7 cellular contexts compared by ENCODE assay signal in genomic region chr17:76506408-76507328, GRCh38. TPM values are rescaled to one million over a fixed set of nuclear protein-coding genes. Genes with fewer than 3 reads are reported as not detected.
DNase-seq lines count a peak whose midpoint lies in the region; ATAC-seq and TF ChIP-seq lines count a peak whose summit lies in the region.

No MANE protein-coding gene starts in this region.

- peak; percentile 92 to 93 for ATAC-seq in activated T-cell treated with anti-CD3 and anti-CD28 coated beads, Interleukin-2, amount 50 U/mL, for 4 hours

- TF ChIP-seq POLR2A in Peyer's patch (IDR thresholded peaks at IDR 0.05), result no peak

- H3K4me1 Mint-ChIP-seq in activated T-cell treated with anti-CD3 and anti-CD28 coated beads, Interleukin-2, amount 50 U/mL, for 4 hours (ENCODE audit: low read depth), result peaks cover 24% of the 10 kb centered on the region
- H3K4me1 Mint-ChIP-seq in nephron progenitor cell, result peaks cover 33% of the 10 kb centered on the region
- H3K4me1 Mint-ChIP-seq in stimulated activated naive CD8-positive, alpha-beta T cell treated with anti-CD3 and anti-CD28 coated beads, Interleukin-15, Interleukin-2, amounts not matched to agents 100 ng/mL and 50 ng/mL, for 24 hours (ENCODE audit: low read depth), result peaks cover 19% of the 10 kb centered on the region

- TF ChIP-seq EP300 in Ishikawa (IDR thresholded peaks at IDR 0.05; ENCODE audit: borderline replicate concordance), result no peak

- no peaks in the 10 kb centered on the region for H3K9me3 Mint-ChIP-seq in activated T-cell treated with anti-CD3 and anti-CD28 coated beads, Interleukin-2, amount 50 U/mL, for 4 hours
- H3K9me3 Mint-ChIP-seq in nephron progenitor cell, result no peaks in the 10 kb centered on the region
- H3K9me3 Mint-ChIP-seq in stimulated activated naive CD8-positive, alpha-beta T cell treated with anti-CD3 and anti-CD28 coated beads, Interleukin-15, Interleukin-2, amounts not matched to agents 100 ng/mL and 50 ng/mL, for 24 hours, result no peaks in the 10 kb centered on the region

- TF ChIP-seq CTCF in GM12872 (IDR thresholded peaks at IDR 0.05; ENCODE audit: insufficient read depth, low read depth, low read length) (peak; percentile 90), Peyer's patch (IDR thresholded peaks at IDR 0.05) (peak; percentile 93 to 97 (median 96)), nephron progenitor cell (IDR thresholded peaks at IDR 0.05) (peak; percentile 88)

- no peaks in the 10 kb centered on the region for H3K36me3 Mint-ChIP-seq in activated T-cell treated with anti-CD3 and anti-CD28 coated beads, Interleukin-2, amount 50 U/mL, for 4 hours (ENCODE audit: insufficient read depth)
- no peaks in the 10 kb centered on the region for H3K36me3 Mint-ChIP-seq in nephron progenitor cell (ENCODE audit: low read depth)
- no peaks in the 10 kb centered on the region for H3K36me3 Mint-ChIP-seq in stimulated activated naive CD8-positive, alpha-beta T cell treated with anti-CD3 and anti-CD28 coated beads, Interleukin-15, Interleukin-2, amounts not matched to agents 100 ng/mL and 50 ng/mL, for 24 hours (ENCODE audit: low read depth)

- TF ChIP-seq RAD21 in Ishikawa (IDR thresholded peaks at IDR 0.05; ENCODE audit: low read depth), result peak; percentile 98

- H3K4me1 ChIP-seq in Peyer's patch, result peaks cover 0 to 13% (median 4%) of the 10 kb centered on the region in 4 donors

- no peaks in the 10 kb centered on the region for H3K36me3 ChIP-seq in Peyer's patch

- H3K9me3 ChIP-seq in Peyer's patch, result no peaks in the 10 kb centered on the region

- peak; percentile 88 to 95 (median 91) for DNase-seq in Peyer's patch
- DNase-seq in activated T-cell treated with anti-CD3 and anti-CD28 coated beads, Interleukin-2, amount 50 U/mL, for 4 hours, result peak; percentile 90
- peak; percentile 25 for DNase-seq in fibroblast of gingiva (ENCODE audit: low read depth)
- peak; percentile 91 for DNase-seq in nephron progenitor cell

- no peaks in the 10 kb centered on the region for H3K27me3 Mint-ChIP-seq in activated T-cell treated with anti-CD3 and anti-CD28 coated beads, Interleukin-2, amount 50 U/mL, for 4 hours (ENCODE audit: low read depth)
- peaks cover 29% of the 10 kb centered on the region for H3K27me3 Mint-ChIP-seq in nephron progenitor cell (ENCODE audit: low read depth, poor library complexity)
- peaks cover 3% of the 10 kb centered on the region for H3K27me3 Mint-ChIP-seq in stimulated activated naive CD8-positive, alpha-beta T cell treated with anti-CD3 and anti-CD28 coated beads, Interleukin-15, Interleukin-2, amounts not matched to agents 100 ng/mL and 50 ng/mL, for 24 hours

- H3K27me3 ChIP-seq in Peyer's patch, result no peaks in the 10 kb centered on the region

- H3K27ac ChIP-seq in Peyer's patch, result peak overlapping the region in 1 of 4 donors; percentile 40

- H3K27ac Mint-ChIP-seq in nephron progenitor cell, result no peak overlapping the region
- peak overlapping the region; percentile 21 for H3K27ac Mint-ChIP-seq in stimulated activated naive CD8-positive, alpha-beta T cell treated with anti-CD3 and anti-CD28 coated beads, Interleukin-15, Interleukin-2, amounts not matched to agents 100 ng/mL and 50 ng/mL, for 24 hours

- H3K4me3 ChIP-seq in Peyer's patch, result no peak overlapping the region

- H3K4me3 Mint-ChIP-seq in activated T-cell treated with anti-CD3 and anti-CD28 coated beads, Interleukin-2, amount 50 U/mL, for 4 hours, result no peak overlapping the region
- H3K4me3 Mint-ChIP-seq in nephron progenitor cell, result no peak overlapping the region
- H3K4me3 Mint-ChIP-seq in stimulated activated naive CD8-positive, alpha-beta T cell treated with anti-CD3 and anti-CD28 coated beads, Interleukin-15, Interleukin-2, amounts not matched to agents 100 ng/mL and 50 ng/mL, for 24 hours, result no peak overlapping the region

TF ChIP-seq in Ishikawa, 13 proteins besides CTCF, POLR2A, EP300 and RAD21:
- TF ChIP-seq NFIC (IDR thresholded peaks at IDR 0.05) (no peak), TCF12 (IDR thresholded peaks at IDR 0.05; ENCODE audit: low read depth) (no peak), MAX (IDR thresholded peaks at IDR 0.05) (peak; percentile 92), USF1 (IDR thresholded peaks at IDR 0.05) (peak; percentile 78)

RNA-seq across cellular contexts. Expression of gene RHBDF2, which starts 5.4 kb away (rescaled TPM):
- 100 to 1,000 TPM in 1 of 4 donors, 10 to 100 TPM in 2, 1 to 10 TPM in 1; 8.8 to 225 (median 33.0) TPM for total RNA-seq in Peyer's patch
- total RNA-seq in activated T-cell treated with anti-CD3 and anti-CD28 coated beads, Interleukin-2, amount 50 U/mL, for 4 hours, result 10 to 100 TPM; 29.5 to 37.0 (median 34.3) TPM

RNA-seq across cellular contexts. Expression of gene CYGB, which starts 30.8 kb away (rescaled TPM):
- 10 to 100 TPM in 3 of 4 donors, 1 to 10 TPM in 1; 5.8 to 81.7 (median 11.1) TPM for total RNA-seq in Peyer's patch
- total RNA-seq in activated T-cell treated with anti-CD3 and anti-CD28 coated beads, Interleukin-2, amount 50 U/mL, for 4 hours, result not detected

RNA-seq across cellular contexts. Expression of gene PRCD, which starts 33.2 kb away (rescaled TPM):
- 10 to 100 TPM in 1 of 4 donors, 1 to 10 TPM in 1, not detected in 2; 1.2 to 10.7 TPM for total RNA-seq in Peyer's patch
- total RNA-seq in activated T-cell treated with anti-CD3 and anti-CD28 coated beads, Interleukin-2, amount 50 U/mL, for 4 hours, result not detected

RNA-seq across cellular contexts. Expression of gene AANAT, which starts 39.3 kb away (rescaled TPM):
- total RNA-seq in Peyer's patch, result not detected
- total RNA-seq in activated T-cell treated with anti-CD3 and anti-CD28 coated beads, Interleukin-2, amount 50 U/mL, for 4 hours, result not detected

RNA-seq across cellular contexts. Expression of gene UBE2O, which starts 53.7 kb away (rescaled TPM):
- total RNA-seq in Peyer's patch, result 10 to 100 TPM; 20.5 to 75.1 (median 31.6) TPM
- 10 to 100 TPM; 43.2 to 45.1 (median 45.0) TPM for total RNA-seq in activated T-cell treated with anti-CD3 and anti-CD28 coated beads, Interleukin-2, amount 50 U/mL, for 4 hours

Comparison
In these comparisons a context has a peak if more than half of its experiments do, and no peak if none do; other contexts are left out.
1. DNase-seq: peak in every context shown above with its lines; median percentile 91 in Peyer's patch; 91 in nephron progenitor cell; 90 in activated T-cell treated with anti-CD3 and anti-CD28 coated beads, Interleukin-2, amount 50 U/mL, for 4 hours; 25 in fibroblast of gingiva.
2. RNA of gene CYGB, which starts 30.8 kb away (total RNA-seq): 5.8 to 81.7 TPM in Peyer's patch; not detected in activated T-cell treated with anti-CD3 and anti-CD28 coated beads, Interleukin-2, amount 50 U/mL, for 4 hours; every median in the first group is over 4 times any median in the second.
3. Peak in every context shown above with its lines, with median percentiles within 50 percentile points of each other: CTCF ChIP-seq.